ENCODE assay signal across 9 cellular contexts in genomic region chr2:68368657-68369339, GRCh38. TPM values are rescaled to one million over a fixed set of nuclear protein-coding genes. Genes with fewer than 3 reads are reported as not detected.
A peak's percentile ranks its signal among the peaks of the same experiment; 100 is the strongest.
DNase-seq lines count a peak whose midpoint lies in the region; ATAC-seq lines count a peak whose summit lies in the region.
"Had no signal": no experiment of that assay in that cellular context is flagged by ENCODE, and none has a peak within 500 bp of the region (broad histone marks: within the 10 kb centered on the region; RNA-seq: fewer than 3 reads in every experiment).

No MANE protein-coding gene starts in this region.

- DNase-seq in Ammon's horn (ENCODE audit: low spot score) (peak; percentile 82), HS-5 (ENCODE audit: low read depth) (peak; percentile 29), caudate nucleus (lab: John Stamatoyannopoulos, UW) (peak in 41 of 61 donors; percentile 2 to 82 (median 34)), myocyte (ENCODE audit: low read depth) (peak; percentile 61), NCI-H526 treated with DMSO at 0.1 percent for 48 hours (lab: John Stamatoyannopoulos, UW) (no peak), NCI-H1436 treated with DMSO at 0.1 percent for 48 hours (lab: John Stamatoyannopoulos, UW) (no peak)
- DNase-seq: NCI-H1436 had no signal

- peak overlapping the region; percentile 42 for H3K27ac ChIP-seq in caudate nucleus (ENCODE audit: low read depth, low read length)

- no peak for ATAC-seq in activated CD4-positive, CD25-positive, alpha-beta regulatory T cell treated with anti-CD3 and anti-CD28 coated beads, Interleukin-2, amount 50 U/mL, for 24 hours
- ATAC-seq in HG03432 (IDR thresholded peaks at IDR 0.05; ENCODE audit: unreplicated experiment) = no peak

RNA-seq across cellular contexts. Expression of gene PLEK, which starts 3.7 kb away (rescaled TPM):
- not detected in 2 replicates for total RNA-seq in myocyte
- polyA plus RNA-seq in myocyte (2012) = not detected

RNA-seq across cellular contexts. Expression of gene CNRIP1, which starts 49.0 kb away (rescaled TPM):
- total RNA-seq in myocyte = 5.4 and 7.6 TPM in 2 replicates
- 8.7 TPM for polyA plus RNA-seq in myocyte (2012)

Comparison
In these comparisons a context has a peak if more than half of its experiments do, and no peak if none do; other contexts are left out.
1. DNase-seq: peak in Ammon's horn (single experiment), HS-5 (single experiment), caudate nucleus (41 of 61) and myocyte (single experiment); none in NCI-H526 treated with DMSO at 0.1 percent for 48 hours (single experiment) and NCI-H1436 treated with DMSO at 0.1 percent for 48 hours (single experiment).